20 cellular contexts compared by ENCODE assay signal in genomic region chr5:127766556-127767335, GRCh38.
DNase-seq lines count a peak whose midpoint lies in the region; ATAC-seq and TF ChIP-seq lines count a peak whose summit lies in the region.
"Had no signal": no experiment of that assay in that cellular context is flagged by ENCODE, and none has a peak within 500 bp of the region (broad histone marks: within the 10 kb centered on the region; RNA-seq: fewer than 3 reads in every experiment).

No MANE protein-coding gene starts in this region.

- no peaks in the 10 kb centered on the region for H3K9me3 Mint-ChIP-seq in WTC11
- no peaks in the 10 kb centered on the region for H3K9me3 Mint-ChIP-seq in activated naive CD4-positive, alpha-beta T cell treated with anti-CD3 and anti-CD28 coated beads, Interleukin-2, amount 10 ng/mL, durations not matched to agents 7 days and 5 days
- H3K9me3 Mint-ChIP-seq: activated CD4-positive, alpha-beta T cell treated with anti-CD3 and anti-CD28 coated beads, Interleukin-2, amount 10 ng/mL, durations not matched to agents 24 days and 14 days; effector memory CD8-positive, alpha-beta T cell; mesothelial cell of epicardium; stimulated activated naive B cell treated with anti-CD40 and anti-IgM and Interleukin-4, amounts not matched to agents 10 μg/mL and 1 μg/mL and 100 μg/mL, for 72 hours; T-cell had no signal

- H3K27ac ChIP-seq in neuronal stem cell (replicated peaks; ENCODE audit: low read length) = no peak overlapping the region
- H3K27ac ChIP-seq: KMS-11, neutrophil, thyroid gland had no signal

- DNase-seq in Daoy (ENCODE audit: low read depth) = peak; percentile 26
- no peak for DNase-seq in WTC11 (ENCODE audit: low spot score)
- DNase-seq in fibroblast of the aortic adventitia (ENCODE audit: low read depth) = peak; percentile 32
- DNase-seq in neuronal stem cell (ENCODE audit: low spot score) = no peak
- DNase-seq in activated naive CD4-positive, alpha-beta T cell treated with anti-CD3 and anti-CD28 coated beads, Interleukin-2, amount 10 ng/mL, durations not matched to agents 7 days and 5 days = no peak
- no peak for DNase-seq in hypothalamus (lab: John Stamatoyannopoulos, UW)
- DNase-seq: activated CD4-positive, alpha-beta T cell treated with anti-CD3 and anti-CD28 coated beads, Interleukin-2, amount 10 ng/mL, durations not matched to agents 24 days and 14 days; activated CD8-positive, alpha-beta memory T cell treated with anti-CD3 and anti-CD28 coated beads, Interleukin-2, amount 50 U/mL, for 4 hours; activated effector memory CD4-positive, alpha-beta T cell treated with anti-CD3 and anti-CD28 coated beads, Interleukin-2, amount 50 U/mL, for 16 hours; DMS79; effector memory CD8-positive, alpha-beta T cell; NCI-H524 treated with DMSO at 0.1 percent for 48 hours; stimulated activated naive B cell treated with anti-CD40 and anti-IgM and Interleukin-4, amounts not matched to agents 10 μg/mL and 1 μg/mL and 100 μg/mL, for 72 hours; T-cell; thyroid gland had no signal

- no peak overlapping the region for H2BK5ac ChIP-seq in neuronal stem cell (ENCODE audit: low read length)

- no peak overlapping the region for H2BK15ac ChIP-seq in neuronal stem cell (ENCODE audit: low read length)

- peak; percentile 32 for ATAC-seq in WTC11
- no peak for ATAC-seq in HG03354 (IDR thresholded peaks at IDR 0.05; ENCODE audit: poor library complexity, severe bottlenecking, unreplicated experiment)
- ATAC-seq in HG02571 (IDR thresholded peaks at IDR 0.05; ENCODE audit: unreplicated experiment) = no peak
- ATAC-seq: effector memory CD8-positive, alpha-beta T cell; stimulated activated naive B cell treated with anti-CD40 and anti-IgM and Interleukin-4, amounts not matched to agents 10 μg/mL and 1 μg/mL and 100 μg/mL, for 72 hours; T-cell had no signal

- no peaks in the 10 kb centered on the region for H3K27me3 ChIP-seq in neuronal stem cell (ENCODE audit: control insufficient read depth in 3 of 3, insufficient read depth in 3 of 3, low read depth in 1 of 3, low read length in 3 of 3)
- H3K27me3 ChIP-seq: neutrophil, thyroid gland had no signal

- H2AK5ac ChIP-seq in neuronal stem cell (ENCODE audit: low read depth, low read length) = no peak overlapping the region

- H3K4me3 ChIP-seq in fibroblast of the aortic adventitia (ENCODE audit: low read depth, low read length) (no peak overlapping the region), neuronal stem cell (ENCODE audit: low read length in 2 of 2) (no peak overlapping the region)
- H3K4me3 ChIP-seq: thyroid gland had no signal

- H2BK120ac ChIP-seq in neuronal stem cell (ENCODE audit: low read depth, low read length) = no peak overlapping the region

- H4K8ac ChIP-seq in neuronal stem cell (ENCODE audit: low read depth, low read length) = no peak overlapping the region

- no peak overlapping the region for H3K4me2 ChIP-seq in neuronal stem cell (ENCODE audit: insufficient read depth, low read length, poor library complexity, severe bottlenecking)
- H3K4me2 ChIP-seq: KMS-11 had no signal

- no peak overlapping the region for H3K4me3 Mint-ChIP-seq in WTC11
- H3K4me3 Mint-ChIP-seq in activated naive CD4-positive, alpha-beta T cell treated with anti-CD3 and anti-CD28 coated beads, Interleukin-2, amount 10 ng/mL, durations not matched to agents 7 days and 5 days = no peak overlapping the region
- H3K4me3 Mint-ChIP-seq: activated CD4-positive, alpha-beta T cell treated with anti-CD3 and anti-CD28 coated beads, Interleukin-2, amount 10 ng/mL, durations not matched to agents 24 days and 14 days; effector memory CD8-positive, alpha-beta T cell; mesothelial cell of epicardium; stimulated activated naive B cell treated with anti-CD40 and anti-IgM and Interleukin-4, amounts not matched to agents 10 μg/mL and 1 μg/mL and 100 μg/mL, for 72 hours; T-cell had no signal

- H4K91ac ChIP-seq in neuronal stem cell (ENCODE audit: low read depth, low read length, poor library complexity) = no peak overlapping the region

- no CpG with 5 or more reads among the region's 5 CpGs for WGBS in neuronal stem cell (ENCODE audit: extremely low coverage in 2 of 2, insufficient read length in 2 of 2, insufficient replicate concordance in 1 of 2), 2 donors

- POLR2A ChIA-PET in WTC11 (lab: Charles Lee) = interaction anchor here (0.5 kb wide), 1 partner anchor 40 kb away, joined by 3 read pairs; no protein-coding TSS in a partner anchor

- H3K36me3 Mint-ChIP-seq in WTC11 = no peaks in the 10 kb centered on the region
- H3K36me3 Mint-ChIP-seq in activated naive CD4-positive, alpha-beta T cell treated with anti-CD3 and anti-CD28 coated beads, Interleukin-2, amount 10 ng/mL, durations not matched to agents 7 days and 5 days = no peaks in the 10 kb centered on the region
- H3K36me3 Mint-ChIP-seq: mesothelial cell of epicardium; stimulated activated naive B cell treated with anti-CD40 and anti-IgM and Interleukin-4, amounts not matched to agents 10 μg/mL and 1 μg/mL and 100 μg/mL, for 72 hours; T-cell had no signal

- peaks cover 8% of the 10 kb centered on the region for H3K4me1 Mint-ChIP-seq in WTC11
- no peaks in the 10 kb centered on the region for H3K4me1 Mint-ChIP-seq in activated naive CD4-positive, alpha-beta T cell treated with anti-CD3 and anti-CD28 coated beads, Interleukin-2, amount 10 ng/mL, durations not matched to agents 7 days and 5 days
- H3K4me1 Mint-ChIP-seq: stimulated activated naive B cell treated with anti-CD40 and anti-IgM and Interleukin-4, amounts not matched to agents 10 μg/mL and 1 μg/mL and 100 μg/mL, for 72 hours; T-cell had no signal

- no peak overlapping the region for H3K14ac ChIP-seq in neuronal stem cell (ENCODE audit: low read length)

- no peak overlapping the region for H3K9ac ChIP-seq in neuronal stem cell (ENCODE audit: low read depth, low read length, poor library complexity)
- H3K9ac ChIP-seq: KMS-11 had no signal

- H3K23ac ChIP-seq in neuronal stem cell (ENCODE audit: low read depth, low read length, poor library complexity) = no peak overlapping the region

- no peak overlapping the region for H3K18ac ChIP-seq in neuronal stem cell (ENCODE audit: low read length)

- H3K4me1 ChIP-seq in neuronal stem cell (ENCODE audit: control insufficient read depth in 2 of 2, insufficient read depth in 1 of 2, low read depth in 1 of 2, low read length in 2 of 2) = peaks cover 3 to 19% of the 10 kb centered on the region in 2 donors
- H3K4me1 ChIP-seq: thyroid gland had no signal

- no peaks in the 10 kb centered on the region for H3K79me1 ChIP-seq in neuronal stem cell (ENCODE audit: low read depth, low read length)

- H2BK12ac ChIP-seq in neuronal stem cell (ENCODE audit: low read length) = no peak overlapping the region

- no peak overlapping the region for H3K4ac ChIP-seq in neuronal stem cell (ENCODE audit: low read length)

- H3K27ac Mint-ChIP-seq in WTC11 = no peak overlapping the region; the same call in 1 of the 2 replicates
- no peak overlapping the region for H3K27ac Mint-ChIP-seq in activated naive CD4-positive, alpha-beta T cell treated with anti-CD3 and anti-CD28 coated beads, Interleukin-2, amount 10 ng/mL, durations not matched to agents 7 days and 5 days
- H3K27ac Mint-ChIP-seq: activated CD4-positive, alpha-beta T cell treated with anti-CD3 and anti-CD28 coated beads, Interleukin-2, amount 10 ng/mL, durations not matched to agents 24 days and 14 days; effector memory CD8-positive, alpha-beta T cell; mesothelial cell of epicardium; stimulated activated naive B cell treated with anti-CD40 and anti-IgM and Interleukin-4, amounts not matched to agents 10 μg/mL and 1 μg/mL and 100 μg/mL, for 72 hours; T-cell had no signal

- H3K9me3 ChIP-seq in neuronal stem cell (replicated peaks in 1 of 2; ENCODE audit: control insufficient read depth in 2 of 2, insufficient read depth in 1 of 2, low read depth in 1 of 2, low read length in 2 of 2) = no peaks in the 10 kb centered on the region
- H3K9me3 ChIP-seq: neutrophil, thyroid gland had no signal

- no peaks in the 10 kb centered on the region for H3K36me3 ChIP-seq in neuronal stem cell (replicated peaks in 1 of 2; ENCODE audit: control insufficient read depth in 2 of 2, insufficient read depth in 2 of 2, low read length in 2 of 2)
- H3K36me3 ChIP-seq: neutrophil, thyroid gland had no signal

- TF ChIP-seq CTCF in WTC11 (IDR thresholded peaks at IDR 0.05) (no peak), fibroblast of the aortic adventitia (IDR thresholded peaks at IDR 0.05; ENCODE audit: insufficient read depth, low read length) (no peak)

- CTCF ChIA-PET in WTC11 (lab: Charles Lee) = interaction anchor here (0.7 kb wide), 1 partner anchor 111 kb away, joined by 5 read pairs; no protein-coding TSS in a partner anchor
- CTCF ChIA-PET in activated naive CD4-positive, alpha-beta T cell treated with anti-CD3 and anti-CD28 coated beads, Interleukin-2, amount 10 ng/mL, durations not matched to agents 7 days and 5 days (lab: Charles Lee) = no interaction called here

- peak overlapping the region; percentile 75 for H2AFZ ChIP-seq in neuronal stem cell (ENCODE audit: low read length)

- no peaks in the 10 kb centered on the region for H3K27me3 Mint-ChIP-seq in WTC11 (ENCODE audit: low read depth)
- no peaks in the 10 kb centered on the region for H3K27me3 Mint-ChIP-seq in activated naive CD4-positive, alpha-beta T cell treated with anti-CD3 and anti-CD28 coated beads, Interleukin-2, amount 10 ng/mL, durations not matched to agents 7 days and 5 days

TF ChIP-seq in WTC11, 78 proteins besides CTCF, POLR2A, EP300 and RAD21 (continues in another document):
- TF ChIP-seq FOXP4 (CRISPR knock-in tag; IDR thresholded peaks at IDR 0.05) (no peak), RORB (CRISPR knock-in tag; IDR thresholded peaks at IDR 0.05) (no peak)

Comparison
In these comparisons a context has a peak if more than half of its experiments do, and no peak if none do; other contexts are left out.
1. DNase-seq: peak in Daoy (single experiment) and fibroblast of the aortic adventitia (single experiment); none in WTC11 (single experiment), neuronal stem cell (single experiment), activated naive CD4-positive, alpha-beta T cell treated with anti-CD3 and anti-CD28 coated beads, Interleukin-2, amount 10 ng/mL, durations not matched to agents 7 days and 5 days (single experiment) and hypothalamus (0 of 51).